Comparison of ENCODE assay signal across 33 cellular contexts in genomic region chr12:101165319-101165718, GRCh38. TPM values are rescaled to one million over a fixed set of nuclear protein-coding genes. Genes with fewer than 3 reads are reported as not detected.
"Had no signal": no experiment of that assay in that cellular context is flagged by ENCODE, and none has a peak within 500 bp of the region (broad histone marks: within the 10 kb centered on the region; RNA-seq: fewer than 3 reads in every experiment).

No MANE protein-coding gene starts in this region.

- H3K9me3 Mint-ChIP-seq: activated CD4-positive, alpha-beta memory T cell treated with anti-CD3 and anti-CD28 coated beads for 36 hours; activated CD4-positive, alpha-beta T cell treated with anti-CD3 and anti-CD28 coated beads, Interleukin-2, amount 10 ng/mL, durations not matched to agents 24 days and 14 days; activated naive CD4-positive, alpha-beta T cell treated with anti-CD3 and anti-CD28 coated beads, Interleukin-2, amount 50 U/mL, for 24 hours had no signal

- H3K36me3 Mint-ChIP-seq: activated CD4-positive, alpha-beta memory T cell treated with anti-CD3 and anti-CD28 coated beads for 36 hours; activated naive CD4-positive, alpha-beta T cell treated with anti-CD3 and anti-CD28 coated beads, Interleukin-2, amount 50 U/mL, for 24 hours; IgD-negative memory B cell had no signal

- H3K9ac ChIP-seq: SK-N-SH had no signal

- H3K27ac Mint-ChIP-seq: activated CD4-positive, alpha-beta memory T cell treated with anti-CD3 and anti-CD28 coated beads for 36 hours; activated CD4-positive, alpha-beta T cell treated with anti-CD3 and anti-CD28 coated beads, Interleukin-2, amount 10 ng/mL, durations not matched to agents 24 days and 14 days; activated naive CD4-positive, alpha-beta T cell treated with anti-CD3 and anti-CD28 coated beads, Interleukin-2, amount 50 U/mL, for 24 hours; activated T-cell treated with anti-CD3 and anti-CD28 coated beads, Interleukin-2, amount 50 U/mL, for 72 hours; IgD-negative memory B cell had no signal

- H3K4me1 ChIP-seq: breast epithelium, SJCRH30 had no signal

- H3K36me3 ChIP-seq: breast epithelium, SJCRH30 had no signal

- H3K4me3 ChIP-seq: breast epithelium, SJCRH30 had no signal

- ATAC-seq: activated T-cell treated with anti-CD3 and anti-CD28 coated beads, Interleukin-2, amount 50 U/mL, for 72 hours had no signal

- H3K9me3 ChIP-seq: breast epithelium, SJCRH30, SK-N-SH had no signal

- H3K27ac ChIP-seq: breast epithelium, SJCRH30 had no signal

- H3K4me3 Mint-ChIP-seq: activated CD4-positive, alpha-beta memory T cell treated with anti-CD3 and anti-CD28 coated beads for 36 hours; activated CD4-positive, alpha-beta T cell treated with anti-CD3 and anti-CD28 coated beads, Interleukin-2, amount 10 ng/mL, durations not matched to agents 24 days and 14 days; activated naive CD4-positive, alpha-beta T cell treated with anti-CD3 and anti-CD28 coated beads, Interleukin-2, amount 50 U/mL, for 24 hours; activated T-cell treated with anti-CD3 and anti-CD28 coated beads, Interleukin-2, amount 50 U/mL, for 72 hours; IgD-negative memory B cell had no signal

- H3K4me1 Mint-ChIP-seq: activated CD4-positive, alpha-beta T cell treated with anti-CD3 and anti-CD28 coated beads, Interleukin-2, amount 10 ng/mL, durations not matched to agents 24 days and 14 days; activated naive CD4-positive, alpha-beta T cell treated with anti-CD3 and anti-CD28 coated beads, Interleukin-2, amount 50 U/mL, for 24 hours; IgD-negative memory B cell had no signal

- H3K27me3 ChIP-seq: breast epithelium, SJCRH30 had no signal

- H3K4me2 ChIP-seq: SK-N-SH had no signal

- DNase-seq: activated CD4-positive, alpha-beta memory T cell treated with anti-CD3 and anti-CD28 coated beads for 36 hours; activated CD4-positive, alpha-beta T cell treated with anti-CD3 and anti-CD28 coated beads, Interleukin-2, amount 10 ng/mL, durations not matched to agents 24 days and 14 days; activated CD4-positive, CD25-positive, alpha-beta regulatory T cell treated with anti-CD3 and anti-CD28 coated beads, Interleukin-2, amount 50 U/mL, for 72 hours; activated CD8-positive, alpha-beta memory T cell treated with anti-CD3 and anti-CD28 coated beads for 24 hours; activated naive CD4-positive, alpha-beta T cell; activated T-cell treated with anti-CD3 and anti-CD28 coated beads for 4 hours; activated T-cell treated with anti-CD3 and anti-CD28 coated beads, Interleukin-2, amount 50 U/mL, for 72 hours; aorta; central memory CD4-positive, alpha-beta T cell; KG1; MV-4-11; NCI-H1092 treated with DMSO at 0.1 percent for 48 hours; NCI-H1417 treated with DMSO at 0.1 percent for 48 hours; NCI-H1694; NCI-H2029; NCI-H2107; NCI-H2171 treated with DMSO at 0.1 percent for 48 hours; NCI-H226; NCI-H526; NCI-H82; Right ventricle myocardium superior; SJCRH30; SK-N-SH; T-helper 1 cell had no signal

- H3K27me3 Mint-ChIP-seq: activated CD4-positive, alpha-beta memory T cell treated with anti-CD3 and anti-CD28 coated beads for 36 hours; activated CD4-positive, alpha-beta T cell treated with anti-CD3 and anti-CD28 coated beads, Interleukin-2, amount 10 ng/mL, durations not matched to agents 24 days and 14 days; activated naive CD4-positive, alpha-beta T cell treated with anti-CD3 and anti-CD28 coated beads, Interleukin-2, amount 50 U/mL, for 24 hours; IgD-negative memory B cell had no signal

RNA-seq across cellular contexts. Expression of gene SLC5A8, which starts 44.7 kb away (rescaled TPM):
- total RNA-seq: activated CD4-positive, alpha-beta memory T cell treated with anti-CD3 and anti-CD28 coated beads for 36 hours; activated CD4-positive, alpha-beta T cell treated with anti-CD3 and anti-CD28 coated beads, Interleukin-2, amount 10 ng/mL, durations not matched to agents 24 days and 14 days; activated T-cell treated with anti-CD3 and anti-CD28 coated beads, Interleukin-2, amount 50 U/mL, for 72 hours; aorta; LHCN-M2; M059J; NCI-H460; OCI-LY7; Right ventricle myocardium superior; RPMI7951; SJCRH30; T-helper 2 cell treated with Interferon-gamma antibody and Interleukin-4, amounts not matched to agents 100 ng/mL and 5 ng/mL, for 36 hours had no signal
